ENCODE assay signal across 21 cellular contexts in genomic region chr14:93804654-93805053, GRCh38. TPM values are rescaled to one million over a fixed set of nuclear protein-coding genes. Genes with fewer than 3 reads are reported as not detected.
A peak's percentile ranks its signal among the peaks of the same experiment; 100 is the strongest.
DNase-seq lines count a peak whose midpoint lies in the region; TF ChIP-seq lines count a peak whose summit lies in the region.
"Had no signal": no experiment of that assay in that cellular context is flagged by ENCODE, and none has a peak within 500 bp of the region (broad histone marks: within the 10 kb centered on the region; RNA-seq: fewer than 3 reads in every experiment).

No MANE protein-coding gene starts in this region.

- H3K4me3 ChIP-seq in WERI-Rb-1 (ENCODE audit: low read depth, low read length) = no peak overlapping the region
- no peak overlapping the region for H3K4me3 ChIP-seq in CD8-positive, alpha-beta memory T cell (ENCODE audit: low read length)
- H3K4me3 ChIP-seq: body of pancreas, coronary artery had no signal

- H3K4me3 Mint-ChIP-seq in activated CD4-positive, alpha-beta memory T cell treated with anti-CD3 and anti-CD28 coated beads for 36 hours = no peak overlapping the region
- no peak overlapping the region for H3K4me3 Mint-ChIP-seq in activated CD4-positive, alpha-beta memory T cell treated with anti-CD3 and anti-CD28 coated beads, Interleukin-2, amount 10 ng/mL, durations not matched to agents 7 days and 5 days
- no peak overlapping the region for H3K4me3 Mint-ChIP-seq in progenitor cell of endocrine pancreas (ENCODE audit: low read depth)
- H3K4me3 Mint-ChIP-seq in CD8-positive, alpha-beta memory T cell = no peak overlapping the region
- H3K4me3 Mint-ChIP-seq: activated naive CD8-positive, alpha-beta T cell treated with anti-CD3 and anti-CD28 coated beads for 36 hours; CD4-positive, alpha-beta T cell; stimulated activated memory B cell treated with anti-CD40 and anti-IgM and Interleukin-4, amounts not matched to agents 10 μg/mL and 1 μg/mL and 100 μg/mL, for 72 hours; T-cell had no signal

- H3K27me3 ChIP-seq in WERI-Rb-1 (ENCODE audit: insufficient read depth, low read depth, severe bottlenecking) = no peaks in the 10 kb centered on the region
- no peaks in the 10 kb centered on the region for H3K27me3 ChIP-seq in CD8-positive, alpha-beta memory T cell (ENCODE audit: insufficient read depth, low read length, poor library complexity, severe bottlenecking)
- H3K27me3 ChIP-seq: body of pancreas, foreskin keratinocyte had no signal

- intact Hi-C loops in activated CD4-positive, alpha-beta memory T cell treated with anti-CD3 and anti-CD28 coated beads for 36 hours (cut with micrococcal nuclease) = loop anchor here (5.0 kb wide), 2 partner anchors 88 to 108 kb away; no protein-coding TSS in a partner anchor

- H3K27me3 Mint-ChIP-seq in activated CD4-positive, alpha-beta memory T cell treated with anti-CD3 and anti-CD28 coated beads for 36 hours = peaks cover 9% of the 10 kb centered on the region
- no peaks in the 10 kb centered on the region for H3K27me3 Mint-ChIP-seq in activated CD4-positive, alpha-beta memory T cell treated with anti-CD3 and anti-CD28 coated beads, Interleukin-2, amount 10 ng/mL, durations not matched to agents 7 days and 5 days
- H3K27me3 Mint-ChIP-seq in progenitor cell of endocrine pancreas = peaks cover 4% of the 10 kb centered on the region
- peaks cover 0 to 9% of the 10 kb centered on the region in 2 donors for H3K27me3 Mint-ChIP-seq in CD8-positive, alpha-beta memory T cell

- H3K4me1 Mint-ChIP-seq in activated CD4-positive, alpha-beta memory T cell treated with anti-CD3 and anti-CD28 coated beads for 36 hours (ENCODE audit: low read depth) = peaks cover 11% of the 10 kb centered on the region
- peaks cover 16% of the 10 kb centered on the region for H3K4me1 Mint-ChIP-seq in activated CD4-positive, alpha-beta memory T cell treated with anti-CD3 and anti-CD28 coated beads, Interleukin-2, amount 10 ng/mL, durations not matched to agents 7 days and 5 days
- peaks cover 6% of the 10 kb centered on the region for H3K4me1 Mint-ChIP-seq in progenitor cell of endocrine pancreas (ENCODE audit: low read depth)
- H3K4me1 Mint-ChIP-seq in CD8-positive, alpha-beta memory T cell = peaks cover 0 to 4% (median 0%) of the 10 kb centered on the region in 3 donors
- H3K4me1 Mint-ChIP-seq: T-cell had no signal

- no peaks in the 10 kb centered on the region for H3K36me3 Mint-ChIP-seq in activated CD4-positive, alpha-beta memory T cell treated with anti-CD3 and anti-CD28 coated beads for 36 hours
- H3K36me3 Mint-ChIP-seq in activated CD4-positive, alpha-beta memory T cell treated with anti-CD3 and anti-CD28 coated beads, Interleukin-2, amount 10 ng/mL, durations not matched to agents 7 days and 5 days (ENCODE audit: low read depth) = no peaks in the 10 kb centered on the region
- no peaks in the 10 kb centered on the region for H3K36me3 Mint-ChIP-seq in progenitor cell of endocrine pancreas (ENCODE audit: insufficient read depth)
- H3K36me3 Mint-ChIP-seq in CD8-positive, alpha-beta memory T cell = peaks cover 0 to 2% (median 0%) of the 10 kb centered on the region in 3 donors
- H3K36me3 Mint-ChIP-seq: activated naive CD8-positive, alpha-beta T cell treated with anti-CD3 and anti-CD28 coated beads for 36 hours; stimulated activated memory B cell treated with anti-CD40 and anti-IgM and Interleukin-4, amounts not matched to agents 10 μg/mL and 1 μg/mL and 100 μg/mL, for 72 hours; T-cell had no signal

- H3K27ac Mint-ChIP-seq in activated CD4-positive, alpha-beta memory T cell treated with anti-CD3 and anti-CD28 coated beads for 36 hours = no peak overlapping the region
- no peak overlapping the region for H3K27ac Mint-ChIP-seq in activated CD4-positive, alpha-beta memory T cell treated with anti-CD3 and anti-CD28 coated beads, Interleukin-2, amount 10 ng/mL, durations not matched to agents 7 days and 5 days
- H3K27ac Mint-ChIP-seq in progenitor cell of endocrine pancreas = no peak overlapping the region
- no peak overlapping the region for H3K27ac Mint-ChIP-seq in CD8-positive, alpha-beta memory T cell
- H3K27ac Mint-ChIP-seq: activated naive CD8-positive, alpha-beta T cell treated with anti-CD3 and anti-CD28 coated beads for 36 hours; CD4-positive, alpha-beta T cell; stimulated activated memory B cell treated with anti-CD40 and anti-IgM and Interleukin-4, amounts not matched to agents 10 μg/mL and 1 μg/mL and 100 μg/mL, for 72 hours; T-cell had no signal

- H3K9me3 Mint-ChIP-seq in activated CD4-positive, alpha-beta memory T cell treated with anti-CD3 and anti-CD28 coated beads for 36 hours = peaks cover 2% of the 10 kb centered on the region
- peaks cover 2% of the 10 kb centered on the region for H3K9me3 Mint-ChIP-seq in activated CD4-positive, alpha-beta memory T cell treated with anti-CD3 and anti-CD28 coated beads, Interleukin-2, amount 10 ng/mL, durations not matched to agents 7 days and 5 days
- H3K9me3 Mint-ChIP-seq in progenitor cell of endocrine pancreas (ENCODE audit: low read depth) = peaks cover 14% of the 10 kb centered on the region
- peaks cover 0 to 3% (median 0%) of the 10 kb centered on the region in 5 donors for H3K9me3 Mint-ChIP-seq in CD8-positive, alpha-beta memory T cell

- no peaks in the 10 kb centered on the region for H3K36me3 ChIP-seq in WERI-Rb-1
- no peaks in the 10 kb centered on the region for H3K36me3 ChIP-seq in CD8-positive, alpha-beta memory T cell (ENCODE audit: insufficient read depth, low read length)

- in situ Hi-C loops in GM13977 (cut with MboI; ENCODE audit: low pct_unique_long_range_greater_than_20kb, low sequenced_read_pairs, unreplicated experiment) = no loop called here

- H3K27ac ChIP-seq in WERI-Rb-1 = no peak overlapping the region
- no peak overlapping the region for H3K27ac ChIP-seq in CD8-positive, alpha-beta memory T cell (ENCODE audit: low read depth, low read length)
- H3K27ac ChIP-seq: body of pancreas, coronary artery, foreskin keratinocyte had no signal

- POLR2A ChIA-PET in activated CD4-positive, alpha-beta memory T cell treated with anti-CD3 and anti-CD28 coated beads for 36 hours (lab: Charles Lee) = no interaction called here
- POLR2A ChIA-PET in activated CD4-positive, alpha-beta memory T cell treated with anti-CD3 and anti-CD28 coated beads, Interleukin-2, amount 10 ng/mL, durations not matched to agents 7 days and 5 days (lab: Charles Lee) = no interaction called here
- POLR2A ChIA-PET in CD8-positive, alpha-beta memory T cell (lab: Charles Lee) = no interaction called here

- CTCF ChIA-PET in activated CD4-positive, alpha-beta memory T cell treated with anti-CD3 and anti-CD28 coated beads for 36 hours (lab: Charles Lee) = interaction anchor here (1.0 kb wide), 1 partner anchor 91 kb away, joined by 3 read pairs; no protein-coding TSS in a partner anchor
- CTCF ChIA-PET in activated CD4-positive, alpha-beta memory T cell treated with anti-CD3 and anti-CD28 coated beads, Interleukin-2, amount 10 ng/mL, durations not matched to agents 7 days and 5 days (lab: Charles Lee) = no interaction called here
- CTCF ChIA-PET in CD8-positive, alpha-beta memory T cell (lab: Charles Lee) = no interaction called here

- no peaks in the 10 kb centered on the region for H3K4me1 ChIP-seq in CD8-positive, alpha-beta memory T cell (ENCODE audit: insufficient read depth, low read length)
- H3K4me1 ChIP-seq: body of pancreas, foreskin keratinocyte had no signal

- no peaks in the 10 kb centered on the region for H3K9me3 ChIP-seq in WERI-Rb-1 (ENCODE audit: severe bottlenecking)
- no peaks in the 10 kb centered on the region for H3K9me3 ChIP-seq in CD8-positive, alpha-beta memory T cell (ENCODE audit: low read length)
- H3K9me3 ChIP-seq: body of pancreas had no signal

- peak; percentile 30 for TF ChIP-seq CTCF in GM13977 (IDR thresholded peaks at IDR 0.05; ENCODE audit: extremely low read depth, insufficient read depth, missing control alignments)
- TF ChIP-seq CTCF in WERI-Rb-1 (IDR thresholded peaks at IDR 0.05; ENCODE audit: low read depth, low read length) = peak; percentile 31; the same call in 1 of the 2 replicates
- peak; percentile 12 for TF ChIP-seq CTCF in progenitor cell of endocrine pancreas (IDR thresholded peaks at IDR 0.05; ENCODE audit: unreplicated experiment)

- peak; percentile 22 for DNase-seq in activated CD4-positive, alpha-beta memory T cell treated with anti-CD3 and anti-CD28 coated beads for 36 hours
- no peak for DNase-seq in activated CD4-positive, alpha-beta memory T cell treated with anti-CD3 and anti-CD28 coated beads, Interleukin-2, amount 10 ng/mL, durations not matched to agents 7 days and 5 days
- no peak for DNase-seq in GM13977 (ENCODE audit: low spot score)
- DNase-seq in WERI-Rb-1 = no peak
- no peak for DNase-seq in progenitor cell of endocrine pancreas (ENCODE audit: low spot score, unreplicated experiment)
- DNase-seq in CD1c-positive myeloid dendritic cell (ENCODE audit: extremely low spot score) = no peak
- no peak for DNase-seq in CD8-positive, alpha-beta memory T cell
- DNase-seq in stimulated activated naive CD4-positive, alpha-beta T cell treated with Interleukin-2 at 50 U/mL for 16 hours (lab: John Stamatoyannopoulos, UW) = no peak
- DNase-seq: activated naive CD8-positive, alpha-beta T cell treated with anti-CD3 and anti-CD28 coated beads for 36 hours; body of pancreas; CD4-positive, alpha-beta T cell; foreskin keratinocyte; Kasumi-1; left cardiac atrium; midbrain; T-cell; trophoblast cell had no signal

RNA-seq across cellular contexts. Expression of gene PRIMA1, which starts 16.4 kb away (rescaled TPM):
- not detected for total RNA-seq in activated CD4-positive, alpha-beta memory T cell treated with anti-CD3 and anti-CD28 coated beads for 36 hours
- not detected for total RNA-seq in activated CD4-positive, alpha-beta memory T cell treated with anti-CD3 and anti-CD28 coated beads, Interleukin-2, amount 10 ng/mL, durations not matched to agents 7 days and 5 days
- total RNA-seq in progenitor cell of endocrine pancreas = 3.2 and 4.0 TPM in 2 replicates
- total RNA-seq in CD8-positive, alpha-beta memory T cell = not detected
- polyA plus RNA-seq in CD8-positive, alpha-beta memory T cell = not detected
- total RNA-seq: activated CD8-positive, alpha-beta memory T cell treated with anti-CD3 and anti-CD28 coated beads for 36 hours; activated naive CD8-positive, alpha-beta T cell treated with anti-CD3 and anti-CD28 coated beads for 36 hours; CD4-positive, alpha-beta T cell; foreskin keratinocyte; T-cell had no signal
- polyA plus RNA-seq: foreskin keratinocyte, neural cell had no signal
